In the genomic region with DNA sequence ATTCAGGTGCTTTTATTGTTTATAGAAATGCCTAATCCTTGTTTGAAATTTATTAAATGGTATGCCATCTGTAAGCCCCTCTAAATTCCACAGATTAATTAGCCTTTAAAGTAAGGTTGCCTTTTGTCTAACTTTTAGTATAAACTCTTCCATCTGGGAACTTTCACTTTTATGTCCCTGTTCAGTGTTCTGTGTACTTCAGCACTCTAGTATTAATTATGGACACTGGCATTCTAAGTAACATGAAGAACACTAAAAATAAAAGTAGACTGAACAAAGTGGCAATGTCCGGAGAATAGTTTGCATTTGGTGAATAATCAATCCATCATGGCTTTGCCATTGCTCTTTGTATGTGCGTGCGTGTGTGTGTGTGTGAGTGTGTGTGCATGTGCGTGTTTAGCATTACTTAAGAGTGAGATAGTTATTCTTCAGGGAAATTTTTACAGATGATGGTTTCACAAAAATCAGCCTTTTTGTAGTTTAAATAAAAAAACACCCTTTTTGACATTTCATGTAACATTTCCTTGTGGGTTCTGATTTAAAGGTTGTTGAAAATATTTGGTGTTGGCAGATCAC, we compare ENCODE assay signal across 20 cellular contexts. TPM values are rescaled to one million over a fixed set of nuclear protein-coding genes. Genes with fewer than 3 reads are reported as not detected.
A peak's percentile ranks its signal among the peaks of the same experiment; 100 is the strongest.
DNase-seq lines count a peak whose midpoint lies in the region; ATAC-seq and TF ChIP-seq lines count a peak whose summit lies in the region.
"Had no signal": no experiment of that assay in that cellular context is flagged by ENCODE, and none has a peak within 500 bp of the region (broad histone marks: within the 10 kb centered on the region; RNA-seq: fewer than 3 reads in every experiment).

No MANE protein-coding gene starts in this region.

- H3K4me3 Mint-ChIP-seq in glutamatergic neuron (ENCODE audit: unreplicated experiment) = no peak overlapping the region

- H3K27me3 ChIP-seq in rectal smooth muscle tissue (ENCODE audit: control insufficient read depth, insufficient read depth, low read length) = no peaks in the 10 kb centered on the region
- H3K27me3 ChIP-seq: SJSA1 had no signal

- H3K9me3 Mint-ChIP-seq in glutamatergic neuron (ENCODE audit: unreplicated experiment) = no peaks in the 10 kb centered on the region

- DNase-seq in left ventricle myocardium superior = peak; percentile 18
- DNase-seq in Right ventricle myocardium superior = no peak
- peak; percentile 14 for DNase-seq in glutamatergic neuron
- no peak for DNase-seq in hippocampal formation (lab: John Stamatoyannopoulos, UW)
- no peak for DNase-seq in SHP77 (lab: John Stamatoyannopoulos, UW)
- no peak for DNase-seq in NOMO-1 treated with DMSO at 0.1 percent for 48 hours (lab: John Stamatoyannopoulos, UW; ENCODE audit: unreplicated experiment)
- DNase-seq: 8988T, ACHN, H7, Karpas-422, NCI-H1092 treated with DMSO at 0.1 percent for 48 hours, NCI-H1436, NCI-H187 treated with DMSO at 0.1 percent for 48 hours, NCI-H2171 treated with DMSO at 0.1 percent for 48 hours, NCI-H345, NCI-H524, NCI-H748 treated with DMSO at 0.1 percent for 48 hours, PC-3 had no signal

- TF ChIP-seq CTCF in glutamatergic neuron (IDR thresholded peaks at IDR 0.05; ENCODE audit: partially characterized antibody, unreplicated experiment) = no peak

- H3K4me1 ChIP-seq in rectal smooth muscle tissue (ENCODE audit: control insufficient read depth, insufficient read depth, low read length) = peaks cover 5% of the 10 kb centered on the region
- H3K4me1 ChIP-seq: SJSA1 had no signal

- H3K27ac ChIP-seq in rectal smooth muscle tissue (ENCODE audit: low read depth, low read length) = peak overlapping the region; percentile 3
- H3K27ac ChIP-seq: SJSA1 had no signal

- peaks cover 3% of the 10 kb centered on the region for H3K36me3 ChIP-seq in rectal smooth muscle tissue (ENCODE audit: control insufficient read depth, insufficient read depth, low read length)

- peaks cover 5% of the 10 kb centered on the region for H3K4me1 Mint-ChIP-seq in glutamatergic neuron (ENCODE audit: low read depth, unreplicated experiment)

- H3K9ac ChIP-seq in rectal smooth muscle tissue (ENCODE audit: low read length) = no peak overlapping the region

- no peak overlapping the region for H3K4me3 ChIP-seq in rectal smooth muscle tissue (ENCODE audit: low read length)
- H3K4me3 ChIP-seq: SJSA1 had no signal

- ATAC-seq in left ventricle myocardium superior (no peak), Right ventricle myocardium superior (ENCODE audit: poor library complexity) (no peak)
- ATAC-seq: PC-3 had no signal

- intact Hi-C loops in left ventricle myocardium superior (cut with micrococcal nuclease) = no loop called here
- intact Hi-C loops in Right ventricle myocardium superior (cut with DNase I) = no loop called here

- H3K27me3 Mint-ChIP-seq in glutamatergic neuron (ENCODE audit: unreplicated experiment) = no peaks in the 10 kb centered on the region

- peak overlapping the region; percentile 46 for H3K27ac Mint-ChIP-seq in glutamatergic neuron (ENCODE audit: unreplicated experiment)

- H3K36me3 Mint-ChIP-seq in glutamatergic neuron (ENCODE audit: unreplicated experiment) = no peaks in the 10 kb centered on the region

RNA-seq across cellular contexts. Expression of gene ATF6, which starts 51.1 kb away (rescaled TPM):
- total RNA-seq in left ventricle myocardium superior = 12.8 TPM
- 12.2 TPM for total RNA-seq in Right ventricle myocardium superior
- total RNA-seq in glutamatergic neuron (ENCODE audit: unreplicated experiment) = 29.3 TPM

Comparison
In these comparisons a context has a peak if more than half of its experiments do, and no peak if none do; other contexts are left out.
1. DNase-seq: peak in left ventricle myocardium superior (single experiment) and glutamatergic neuron (single experiment); none in Right ventricle myocardium superior (single experiment), hippocampal formation (0 of 2), SHP77 (0 of 2) and NOMO-1 treated with DMSO at 0.1 percent for 48 hours (single experiment).